ENCODE assay signal across 1 cellular context in the genomic region with DNA sequence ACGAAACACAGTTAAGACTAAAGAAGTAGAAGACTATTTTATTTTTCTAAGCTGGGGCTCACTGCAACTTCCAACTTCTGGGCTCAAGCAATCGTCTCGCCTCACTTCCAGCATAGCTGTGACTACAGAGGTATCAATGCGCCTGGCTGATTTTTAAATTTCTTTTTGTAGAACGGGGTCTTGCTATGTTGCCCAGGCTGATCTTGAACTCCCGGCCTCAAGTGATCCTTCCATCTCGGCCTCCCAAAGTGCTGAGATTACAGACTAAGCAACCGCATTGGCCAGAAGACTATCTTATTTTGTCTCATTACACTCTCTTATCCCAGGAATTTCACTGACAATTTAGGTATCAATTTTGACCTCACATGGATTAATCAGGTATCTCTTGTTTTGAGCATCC.
TF ChIP-seq lines count a peak whose summit lies in the region.

No MANE protein-coding gene starts in this region.

TF ChIP-seq in H1, 55 proteins besides CTCF, POLR2A, EP300 and RAD21:
- TF ChIP-seq SIRT6 (IDR thresholded peaks at IDR 0.05; ENCODE audit: low read length) (no peak), KDM4A (IDR thresholded peaks at IDR 0.05; ENCODE audit: low read depth, low read length, severe bottlenecking) (no peak), POLR2AphosphoS5 (IDR thresholded peaks at IDR 0.05; ENCODE audit: low read depth, low read length) (no peak), RFX5 (IDR thresholded peaks at IDR 0.05; ENCODE audit: borderline replicate concordance, low read depth, low read length) (no peak), E2F6 (IDR thresholded peaks at IDR 0.05) (no peak), SUZ12 (IDR thresholded peaks at IDR 0.05; ENCODE audit: low read length) (no peak), JUN (IDR thresholded peaks at IDR 0.05; ENCODE audit: low read depth, low read length) (no peak), BRCA1 (IDR thresholded peaks at IDR 0.05; ENCODE audit: low read depth, low read length) (no peak), CBX8 (IDR thresholded peaks at IDR 0.05; ENCODE audit: borderline replicate concordance, low read depth, low read length) (no peak), KDM1A (IDR thresholded peaks at IDR 0.05; ENCODE audit: borderline replicate concordance, low read length) (no peak), TAF1 (IDR thresholded peaks at IDR 0.05; ENCODE audit: low read depth, low read length) (no peak), SP1 (IDR thresholded peaks at IDR 0.05; ENCODE audit: low read depth, low read length) (no peak), YY1 (IDR thresholded peaks at IDR 0.05; ENCODE audit: low read depth, low read length) (no peak), TAF7 (optimal IDR thresholded peaks at IDR 0.05; ENCODE audit: borderline replicate concordance, low read depth, low read length) (no peak), SAP30 (IDR thresholded peaks at IDR 0.05; ENCODE audit: insufficient read depth, insufficient replicate concordance, low read length) (no peak)
